In genomic region chr19:6531163-6531955, GRCh38 we compare ENCODE assay signal across 8 cellular contexts. TPM values are rescaled to one million over a fixed set of nuclear protein-coding genes. Genes with fewer than 3 reads are reported as not detected.
DNase-seq lines count a peak whose midpoint lies in the region; ATAC-seq and TF ChIP-seq lines count a peak whose summit lies in the region.

No MANE protein-coding gene starts in this region.

- peak overlapping the region; percentile 26 for H3K4me3 ChIP-seq in lower leg skin (ENCODE audit: low read depth, poor library complexity, severe bottlenecking)

- peaks cover 6% of the 10 kb centered on the region for H3K36me3 Mint-ChIP-seq in activated naive CD4-positive, alpha-beta T cell treated with anti-CD3 and anti-CD28 coated beads, Interleukin-2, amount 10 ng/mL, durations not matched to agents 7 days and 5 days
- no peaks in the 10 kb centered on the region for H3K36me3 Mint-ChIP-seq in type B pancreatic cell

- peaks cover 42% of the 10 kb centered on the region for H3K4me1 Mint-ChIP-seq in activated naive CD4-positive, alpha-beta T cell treated with anti-CD3 and anti-CD28 coated beads, Interleukin-2, amount 10 ng/mL, durations not matched to agents 7 days and 5 days
- peaks cover 5% of the 10 kb centered on the region for H3K4me1 Mint-ChIP-seq in type B pancreatic cell (ENCODE audit: unreplicated experiment)

- ATAC-seq in HG02973 (IDR thresholded peaks at IDR 0.05; ENCODE audit: unreplicated experiment): no peak

- H3K27ac Mint-ChIP-seq in activated naive CD4-positive, alpha-beta T cell treated with anti-CD3 and anti-CD28 coated beads, Interleukin-2, amount 10 ng/mL, durations not matched to agents 7 days and 5 days: no peak overlapping the region
- peak overlapping the region; percentile 36 for H3K27ac Mint-ChIP-seq in type B pancreatic cell

- CTCF ChIA-PET in activated naive CD4-positive, alpha-beta T cell treated with anti-CD3 and anti-CD28 coated beads, Interleukin-2, amount 10 ng/mL, durations not matched to agents 7 days and 5 days (lab: Charles Lee): no interaction called here

- DNase-seq in activated naive CD4-positive, alpha-beta T cell treated with anti-CD3 and anti-CD28 coated beads, Interleukin-2, amount 10 ng/mL, durations not matched to agents 7 days and 5 days: no peak
- DNase-seq in activated naive CD4-positive, alpha-beta T cell treated with Interleukin-2 at 50 U/mL for 16 hours: no peak
- DNase-seq in lower leg skin (ENCODE audit: low spot score in 2 of 2) (no peak), type B pancreatic cell (ENCODE audit: extremely low spot score, unreplicated experiment) (no peak), NCI-H226 (no peak), posterior vena cava (ENCODE audit: low spot score) (no peak)

- peak overlapping the region; percentile 76 for H3K27ac ChIP-seq in angular gyrus (ENCODE audit: low read depth, low read length)

- TF ChIP-seq POLR2A in lower leg skin (IDR thresholded peaks at IDR 0.05): no peak

- peaks cover 77% of the 10 kb centered on the region for H3K27me3 Mint-ChIP-seq in activated naive CD4-positive, alpha-beta T cell treated with anti-CD3 and anti-CD28 coated beads, Interleukin-2, amount 10 ng/mL, durations not matched to agents 7 days and 5 days
- peaks cover 65% of the 10 kb centered on the region for H3K27me3 Mint-ChIP-seq in type B pancreatic cell

- 10 to 18% methylated on average over 36 to 57 of the region's 57 CpGs for WGBS in lower leg skin, 2 donors

- peak overlapping the region; percentile 69 for H3K4me3 Mint-ChIP-seq in activated naive CD4-positive, alpha-beta T cell treated with anti-CD3 and anti-CD28 coated beads, Interleukin-2, amount 10 ng/mL, durations not matched to agents 7 days and 5 days
- peak overlapping the region; percentile 88 for H3K4me3 Mint-ChIP-seq in type B pancreatic cell

- H3K9me3 Mint-ChIP-seq in activated naive CD4-positive, alpha-beta T cell treated with anti-CD3 and anti-CD28 coated beads, Interleukin-2, amount 10 ng/mL, durations not matched to agents 7 days and 5 days: peaks cover 5% of the 10 kb centered on the region
- no peaks in the 10 kb centered on the region for H3K9me3 Mint-ChIP-seq in type B pancreatic cell

- TF ChIP-seq CTCF in lower leg skin (IDR thresholded peaks at IDR 0.05) (no peak), type B pancreatic cell (conservative IDR thresholded peaks at IDR 0.05) (no peak)

- intact Hi-C loops in lower leg skin (cut with DNase I; ENCODE audit: low total_unique reads): no loop called here
- intact Hi-C loops in posterior vena cava (cut with DNase I): no loop called here

RNA-seq across cellular contexts. Expression of gene TNFSF9, which starts 0.5 kb away (rescaled TPM):
- total RNA-seq in lower leg skin (1 to 10 TPM; 1.2 to 1.7 (median 1.5) TPM), type B pancreatic cell (ENCODE audit: low replicate concordance) (1.3 and 3.4 TPM in 2 replicates), posterior vena cava (under 1 TPM; 0.42 to 0.67 TPM)

RNA-seq across cellular contexts. Expression of gene TUBB4A, which starts 29.2 kb away (rescaled TPM):
- total RNA-seq in lower leg skin (10 to 100 TPM in 1 of 4 donors, 1 to 10 TPM in 2, under 1 TPM in 1; 0.99 to 17.0 (median 4.8) TPM), type B pancreatic cell (ENCODE audit: low replicate concordance) (6.8 and 10.9 TPM in 2 replicates), posterior vena cava (under 1 TPM; 0.42 to 0.48 TPM)

RNA-seq across cellular contexts. Expression of gene DENND1C, which starts 49.8 kb away (rescaled TPM):
- total RNA-seq in lower leg skin (1 to 10 TPM in 2 of 4 donors, under 1 TPM in 2; 0.61 to 1.9 (median 1.2) TPM), type B pancreatic cell (ENCODE audit: low replicate concordance) (0.93 and 0.94 TPM in 2 replicates), posterior vena cava (1 to 10 TPM; 2.1 to 3.9 TPM)

RNA-seq across cellular contexts. Expression of gene CD70, which starts 59.6 kb away (rescaled TPM):
- not detected for total RNA-seq in lower leg skin
- 0.74 and 1.0 TPM in 2 replicates for total RNA-seq in type B pancreatic cell (ENCODE audit: low replicate concordance)
- total RNA-seq in posterior vena cava: under 1 TPM in 1 of 2 donors, not detected in 1; 0.46 TPM
